ENCODE assay signal across 23 cellular contexts in genomic region chr6:3331948-3332347, GRCh38.
A peak's percentile ranks its signal among the peaks of the same experiment; 100 is the strongest.
DNase-seq lines count a peak whose midpoint lies in the region; ATAC-seq and TF ChIP-seq lines count a peak whose summit lies in the region.
"Had no signal": no experiment of that assay in that cellular context is flagged by ENCODE, and none has a peak within 500 bp of the region (broad histone marks: within the 10 kb centered on the region; RNA-seq: fewer than 3 reads in every experiment).

No MANE protein-coding gene starts in this region.

- H3K27ac ChIP-seq in GM23248 (no peak overlapping the region), body of pancreas (peak overlapping the region in 3 of 4 donors; percentile 2 to 17 (median 16)), rectal smooth muscle tissue (ENCODE audit: low read depth, low read length) (peak overlapping the region; percentile 67)
- H3K27ac ChIP-seq: C4-2B had no signal

- no peak overlapping the region for H3K4me3 Mint-ChIP-seq in activated CD4-positive, alpha-beta T cell treated with anti-CD3 and anti-CD28 coated beads, Interleukin-2, amount 10 ng/mL, durations not matched to agents 24 days and 14 days
- H3K4me3 Mint-ChIP-seq in MCF 10A (ENCODE audit: unreplicated experiment) = no peak overlapping the region
- H3K4me3 Mint-ChIP-seq: CD8-positive, alpha-beta memory T cell had no signal

- H3K27me3 Mint-ChIP-seq in activated CD4-positive, alpha-beta T cell treated with anti-CD3 and anti-CD28 coated beads, Interleukin-2, amount 10 ng/mL, durations not matched to agents 24 days and 14 days = peaks cover 6% of the 10 kb centered on the region
- no peaks in the 10 kb centered on the region for H3K27me3 Mint-ChIP-seq in MCF 10A (ENCODE audit: insufficient read depth, unreplicated experiment)

- no peak for TF ChIP-seq POLR2A in body of pancreas (IDR thresholded peaks at IDR 0.05)

- ATAC-seq in body of pancreas (no peak), HG03354 (IDR thresholded peaks at IDR 0.05; ENCODE audit: poor library complexity, severe bottlenecking, unreplicated experiment) (no peak), left ventricle myocardium superior (no peak)

- BruUV-seq in MCF 10A (replicated peaks; lab: Mats Ljungman, UMichigan) = no TSS peak

- TF ChIP-seq CTCF in body of pancreas (IDR thresholded peaks at IDR 0.05) = no peak
- TF ChIP-seq CTCF in MCF 10A (IDR thresholded peaks at IDR 0.05; ENCODE audit: unreplicated experiment) = no peak

- no peaks in the 10 kb centered on the region for H3F3A ChIP-seq in GM23248 (ENCODE audit: insufficient read depth)

- no peaks in the 10 kb centered on the region for H3K4me1 ChIP-seq in GM23248 (ENCODE audit: insufficient read depth)
- H3K4me1 ChIP-seq in body of pancreas = peaks cover 97% of the 10 kb centered on the region
- peaks cover 33% of the 10 kb centered on the region for H3K4me1 ChIP-seq in rectal smooth muscle tissue (ENCODE audit: control insufficient read depth, insufficient read depth, low read length)

- no peaks in the 10 kb centered on the region for H3K9me3 Mint-ChIP-seq in activated CD4-positive, alpha-beta T cell treated with anti-CD3 and anti-CD28 coated beads, Interleukin-2, amount 10 ng/mL, durations not matched to agents 24 days and 14 days
- no peaks in the 10 kb centered on the region for H3K9me3 Mint-ChIP-seq in MCF 10A (ENCODE audit: unreplicated experiment)

- H4K20me1 ChIP-seq in GM23248 (ENCODE audit: insufficient read depth) = no peaks in the 10 kb centered on the region

- H3K27ac Mint-ChIP-seq in activated CD4-positive, alpha-beta T cell treated with anti-CD3 and anti-CD28 coated beads, Interleukin-2, amount 10 ng/mL, durations not matched to agents 24 days and 14 days = no peak overlapping the region
- no peak overlapping the region for H3K27ac Mint-ChIP-seq in MCF 10A (ENCODE audit: low read depth, unreplicated experiment)
- H3K27ac Mint-ChIP-seq: CD8-positive, alpha-beta memory T cell had no signal

- H3K36me3 Mint-ChIP-seq in activated CD4-positive, alpha-beta T cell treated with anti-CD3 and anti-CD28 coated beads, Interleukin-2, amount 10 ng/mL, durations not matched to agents 24 days and 14 days (ENCODE audit: low read depth) = no peaks in the 10 kb centered on the region
- peaks cover 6% of the 10 kb centered on the region for H3K36me3 Mint-ChIP-seq in MCF 10A (ENCODE audit: insufficient read depth, unreplicated experiment)
- H3K36me3 Mint-ChIP-seq: CD8-positive, alpha-beta memory T cell had no signal

- H3K4me2 ChIP-seq in GM23248 (ENCODE audit: unreplicated experiment) = no peak overlapping the region

- H3K4me3 ChIP-seq in GM23248 = no peak overlapping the region
- H3K4me3 ChIP-seq in body of pancreas = no peak overlapping the region
- H3K4me3 ChIP-seq in rectal smooth muscle tissue (ENCODE audit: low read length) = no peak overlapping the region

- peak overlapping the region; percentile 26; the same call in 1 of the 2 replicates for H2AFZ ChIP-seq in GM23248

- intact Hi-C loops in body of pancreas (cut with DNase I) = no loop called here
- intact Hi-C loops in left ventricle myocardium superior (cut with micrococcal nuclease) = no loop called here
- intact Hi-C loops in activated CD4-positive, alpha-beta T cell treated with anti-CD3 and anti-CD28 coated beads, Interleukin-2, amount 10 ng/mL, durations not matched to agents 24 days and 14 days (cut with micrococcal nuclease) = no loop called here
- intact Hi-C loops in MCF 10A (cut with micrococcal nuclease) = no loop called here

- no peaks in the 10 kb centered on the region; the same call in none of the 2 replicates for H3K79me2 ChIP-seq in GM23248 (ENCODE audit: insufficient read depth)

- no peaks in the 10 kb centered on the region for H3K9me3 ChIP-seq in GM23248 (ENCODE audit: low read depth)
- H3K9me3 ChIP-seq in body of pancreas = no peaks in the 10 kb centered on the region

- CTCF ChIA-PET in MCF 10A (lab: Yijun Ruan, JAX) = no interaction called here

- H3K9me2 ChIP-seq in GM23248 (ENCODE audit: insufficient read depth) = no peaks in the 10 kb centered on the region

- H3K27me3 ChIP-seq in GM23248 (replicated peaks; ENCODE audit: insufficient read depth) (no peaks in the 10 kb centered on the region), body of pancreas (no peaks in the 10 kb centered on the region), rectal smooth muscle tissue (ENCODE audit: control insufficient read depth, insufficient read depth, low read length) (no peaks in the 10 kb centered on the region)

- 37 to 45% methylated on average over 7 of the region's 7 CpGs for WGBS in GM23248 (ENCODE audit: low coverage in 1 of 2, low lambda C conversion rate in 2 of 2, missing lambda C conversion rate in 2 of 2), 2 experiments
- 54 to 65% methylated on average over 7 of the region's 7 CpGs for WGBS in body of pancreas, 2 donors

- POLR2A ChIA-PET in MCF 10A (lab: Yijun Ruan, JAX) = interaction anchor here (1.6 kb wide), 1 partner anchor 9 kb away, joined by 4 read pairs; no protein-coding TSS in a partner anchor

- H3K9ac ChIP-seq in GM23248 = no peak overlapping the region
- no peak overlapping the region for H3K9ac ChIP-seq in rectal smooth muscle tissue (ENCODE audit: low read length)

- H3K36me3 ChIP-seq in GM23248 (ENCODE audit: low read depth) (no peaks in the 10 kb centered on the region), body of pancreas (replicated peaks in 1 of 2; ENCODE audit: insufficient read depth in 1 of 2, low read depth in 2 of 2) (no peaks in the 10 kb centered on the region), rectal smooth muscle tissue (ENCODE audit: control insufficient read depth, insufficient read depth, low read length) (no peaks in the 10 kb centered on the region)

- no peak for DNase-seq in GM23248
- DNase-seq in body of pancreas = no peak
- peak; percentile 12 for DNase-seq in mesenteric fat pad (ENCODE audit: low spot score)
- DNase-seq in left ventricle myocardium superior = no peak
- no peak for DNase-seq in activated CD4-positive, alpha-beta T cell treated with anti-CD3 and anti-CD28 coated beads, Interleukin-2, amount 10 ng/mL, durations not matched to agents 24 days and 14 days
- no peak for DNase-seq in MCF 10A (ENCODE audit: unreplicated experiment)
- DNase-seq: 8988T; CD8-positive, alpha-beta memory T cell; DMS53; GDM1; H7; KBM-7; NCI-H1092; NCI-H1436 treated with DMSO at 0.1 percent for 48 hours; NCI-H2029; NCI-H2171; NCI-H345; NCI-H524; NCI-H774; Right ventricle myocardium superior had no signal

- in situ Hi-C loops in GM23248 (cut with MboI) = no loop called here

- H3K4me1 Mint-ChIP-seq in activated CD4-positive, alpha-beta T cell treated with anti-CD3 and anti-CD28 coated beads, Interleukin-2, amount 10 ng/mL, durations not matched to agents 24 days and 14 days = no peaks in the 10 kb centered on the region
- H3K4me1 Mint-ChIP-seq in MCF 10A (ENCODE audit: insufficient read depth, unreplicated experiment) = no peaks in the 10 kb centered on the region
- H3K4me1 Mint-ChIP-seq: CD8-positive, alpha-beta memory T cell had no signal
